In genomic region chrX:119871599-119872395, GRCh38 we compare ENCODE assay signal across 8 cellular contexts. TPM values are rescaled to one million over a fixed set of nuclear protein-coding genes. Genes with fewer than 3 reads are reported as not detected.
DNase-seq lines count a peak whose midpoint lies in the region; ATAC-seq lines count a peak whose summit lies in the region.

Gene NDUFA1 (plus strand): TSS chrX:119871832. CDS start chrX:119871912, 80 bp downstream.
Gene RNF113A (minus strand): TSS chrX:119871733. CDS start chrX:119871613, 120 bp downstream.

- DNase-seq in AG20443 (ENCODE audit: low spot score) = peak; percentile 87
- peak; percentile 65 for DNase-seq in NCI-H510A (lab: John Stamatoyannopoulos, UW)
- peak; percentile 66 to 69 for DNase-seq in activated CD4-positive, alpha-beta T cell treated with anti-CD3 and anti-CD28 coated beads for 24 hours (ENCODE audit: low read depth in 2 of 2)
- DNase-seq in cerebellum (ENCODE audit: low spot score) = peak; percentile 84
- DNase-seq in kidney glomerular epithelial cell (lab: John Stamatoyannopoulos, UW) = peak; percentile 22
- DNase-seq in stimulated activated CD4-positive, alpha-beta T cell treated with anti-CD3 and anti-CD28 coated beads, Interleukin-1b, Interleukin-23, amount 100 ng/mL, for 1 hour (ENCODE audit: low read depth in 2 of 2) = peak; percentile 47 to 52

- ATAC-seq in GM19043 (IDR thresholded peaks at IDR 0.05; ENCODE audit: low read depth, unreplicated experiment) (peak; percentile 93), HG03354 (IDR thresholded peaks at IDR 0.05; ENCODE audit: poor library complexity, severe bottlenecking, unreplicated experiment) (peak; percentile 88)

RNA-seq across cellular contexts. Expression of gene NDUFA1, which starts in this region (rescaled TPM):
- 40.2 TPM for total RNA-seq in cerebellum

RNA-seq across cellular contexts. Expression of gene RNF113A, which starts in this region (rescaled TPM):
- 8.3 TPM for total RNA-seq in cerebellum

Comparison
In these comparisons a context has a peak if more than half of its experiments do, and no peak if none do; other contexts are left out.
1. Peak in every context shown above with its lines: DNase-seq and ATAC-seq.
2. DNase-seq: peak in every context shown above with its lines; median percentile 87 in AG20443; 84 in cerebellum; 68 in activated CD4-positive, alpha-beta T cell treated with anti-CD3 and anti-CD28 coated beads for 24 hours; 65 in NCI-H510A; 50 in stimulated activated CD4-positive, alpha-beta T cell treated with anti-CD3 and anti-CD28 coated beads, Interleukin-1b, Interleukin-23, amount 100 ng/mL, for 1 hour; 22 in kidney glomerular epithelial cell.